In the genomic region with DNA sequence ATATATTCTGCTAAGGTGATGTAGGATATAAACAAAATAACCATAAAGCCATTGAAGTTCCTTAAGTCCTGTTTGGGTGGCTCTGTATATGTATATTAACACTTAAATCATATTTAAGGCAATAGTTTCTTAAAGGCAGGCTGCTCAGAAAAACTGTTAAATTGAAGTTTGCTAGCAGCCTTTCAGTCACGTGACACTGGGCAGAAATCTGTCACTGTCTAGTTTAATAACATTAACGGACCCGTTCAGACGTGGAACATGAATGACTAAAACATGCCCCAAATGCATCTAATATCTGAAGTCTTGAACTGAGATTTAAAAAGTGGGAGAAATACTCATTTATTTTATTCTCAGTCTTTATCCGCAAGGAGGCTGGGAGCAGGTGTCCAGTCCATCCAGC, we compare ENCODE assay signal across 16 cellular contexts. TPM values are rescaled to one million over a fixed set of nuclear protein-coding genes. Genes with fewer than 3 reads are reported as not detected.
DNase-seq lines count a peak whose midpoint lies in the region; ATAC-seq and TF ChIP-seq lines count a peak whose summit lies in the region.
"Had no signal": no experiment of that assay in that cellular context is flagged by ENCODE, and none has a peak within 500 bp of the region (broad histone marks: within the 10 kb centered on the region; RNA-seq: fewer than 3 reads in every experiment).

No MANE protein-coding gene starts in this region.

- peak overlapping the region; percentile 15 to 100 for H3K4me3 Mint-ChIP-seq in activated T-cell treated with anti-CD3 and anti-CD28 coated beads, Interleukin-2, amount 50 U/mL, for 72 hours
- no peak overlapping the region for H3K4me3 Mint-ChIP-seq in activated T-cell treated with anti-CD3 and anti-CD28 coated beads, Interleukin-2, amount 50 U/mL, for 4 hours
- H3K4me3 Mint-ChIP-seq in progenitor cell of endocrine pancreas (ENCODE audit: low read depth): peak overlapping the region; percentile 93

- 51 to 52% methylated on average over 5 of the region's 5 CpGs for WGBS in GM23248 (ENCODE audit: low coverage in 1 of 2, low lambda C conversion rate in 2 of 2, missing lambda C conversion rate in 2 of 2), 2 experiments

- H3K9ac ChIP-seq in GM23248 (peak overlapping the region; percentile 96; the same call in 1 of the 2 replicates), endocrine pancreas (ENCODE audit: control insufficient read depth, insufficient read depth, low read length) (no peak overlapping the region)

- no peak for ATAC-seq in activated T-cell treated with anti-CD3 and anti-CD28 coated beads, Interleukin-2, amount 50 U/mL, for 72 hours (replicated peaks in 1 of 2)
- no peak for ATAC-seq in activated T-cell treated with anti-CD3 and anti-CD28 coated beads, Interleukin-2, amount 50 U/mL, for 4 hours
- ATAC-seq in GM21825 (IDR thresholded peaks at IDR 0.05; ENCODE audit: unreplicated experiment): no peak
- no peak for ATAC-seq in stimulated activated naive CD8-positive, alpha-beta T cell treated with anti-CD3 and anti-CD28 coated beads, Interleukin-15, Interleukin-2, amounts not matched to agents 100 U/mL and 50 U/mL, for 24 hours

- peaks cover 36% of the 10 kb centered on the region for H3K36me3 ChIP-seq in GM23248 (ENCODE audit: low read depth)
- H3K36me3 ChIP-seq in endocrine pancreas (ENCODE audit: control insufficient read depth, insufficient read depth, low read length): peaks cover under 1% of the 10 kb centered on the region

- peak overlapping the region; percentile 95 for H3K4me3 ChIP-seq in GM23248
- peak overlapping the region; percentile 99 for H3K4me3 ChIP-seq in endocrine pancreas (ENCODE audit: control insufficient read depth, insufficient read depth, low read length)
- H3K4me3 ChIP-seq: tibial nerve had no signal

- H3K9me3 ChIP-seq in GM23248 (ENCODE audit: low read depth) (no peaks in the 10 kb centered on the region), endocrine pancreas (ENCODE audit: control insufficient read depth, low read length) (no peaks in the 10 kb centered on the region)
- H3K9me3 ChIP-seq: tibial nerve had no signal

- H3K27me3 Mint-ChIP-seq in activated T-cell treated with anti-CD3 and anti-CD28 coated beads, Interleukin-2, amount 50 U/mL, for 72 hours (ENCODE audit: low read depth): no peaks in the 10 kb centered on the region
- no peaks in the 10 kb centered on the region for H3K27me3 Mint-ChIP-seq in activated T-cell treated with anti-CD3 and anti-CD28 coated beads, Interleukin-2, amount 50 U/mL, for 4 hours (ENCODE audit: low read depth)
- H3K27me3 Mint-ChIP-seq in progenitor cell of endocrine pancreas: no peaks in the 10 kb centered on the region

- H3F3A ChIP-seq in GM23248 (ENCODE audit: insufficient read depth): peaks cover 44% of the 10 kb centered on the region

- H3K36me3 Mint-ChIP-seq in activated T-cell treated with anti-CD3 and anti-CD28 coated beads, Interleukin-2, amount 50 U/mL, for 72 hours (ENCODE audit: insufficient read depth in 2 of 2): peaks cover 7 to 25% of the 10 kb centered on the region in 2 donors
- H3K36me3 Mint-ChIP-seq in activated T-cell treated with anti-CD3 and anti-CD28 coated beads, Interleukin-2, amount 50 U/mL, for 4 hours (ENCODE audit: insufficient read depth): peaks cover 16% of the 10 kb centered on the region
- H3K36me3 Mint-ChIP-seq in progenitor cell of endocrine pancreas (ENCODE audit: insufficient read depth): peaks cover 12% of the 10 kb centered on the region

- no peak overlapping the region for H2AFZ ChIP-seq in GM23248

- no peak for DNase-seq in activated T-cell treated with anti-CD3 and anti-CD28 coated beads, Interleukin-2, amount 50 U/mL, for 72 hours
- no peak for DNase-seq in activated T-cell treated with anti-CD3 and anti-CD28 coated beads, Interleukin-2, amount 50 U/mL, for 4 hours
- DNase-seq in GM23248 (no peak), progenitor cell of endocrine pancreas (ENCODE audit: low spot score, unreplicated experiment) (no peak), DMS79 (lab: John Stamatoyannopoulos, UW) (no peak)
- DNase-seq in stimulated activated naive CD8-positive, alpha-beta T cell treated with anti-CD3 and anti-CD28 coated beads, Interleukin-15, Interleukin-2, amounts not matched to agents 100 U/mL and 50 U/mL, for 24 hours: no peak
- DNase-seq: activated CD4-positive, CD25-positive, alpha-beta regulatory T cell treated with anti-CD3 and anti-CD28 coated beads, Interleukin-2, amount 50 U/mL, for 72 hours; activated naive CD4-positive, alpha-beta T cell treated with Interleukin-2 at 50 U/mL for 16 hours; effector CD4-positive, alpha-beta T cell; IMR-90; NCI-H1092 treated with DMSO at 0.1 percent for 48 hours; NCI-H2171 treated with DMSO at 0.1 percent for 48 hours; nephron progenitor cell had no signal

- no peak overlapping the region for H3K27ac Mint-ChIP-seq in activated T-cell treated with anti-CD3 and anti-CD28 coated beads, Interleukin-2, amount 50 U/mL, for 72 hours
- peak overlapping the region; percentile 67 for H3K27ac Mint-ChIP-seq in progenitor cell of endocrine pancreas
- H3K27ac Mint-ChIP-seq: nephron progenitor cell had no signal

- H3K79me2 ChIP-seq in GM23248 (ENCODE audit: insufficient read depth): peaks cover 88% of the 10 kb centered on the region

- in situ Hi-C loops in GM23248 (cut with MboI): no loop called here

- H3K4me1 ChIP-seq in GM23248 (ENCODE audit: insufficient read depth): peaks cover 32% of the 10 kb centered on the region
- H3K4me1 ChIP-seq in endocrine pancreas (ENCODE audit: control insufficient read depth, insufficient read depth, low read length): peaks cover 11% of the 10 kb centered on the region

- no peaks in the 10 kb centered on the region for H3K9me2 ChIP-seq in GM23248 (ENCODE audit: insufficient read depth)

- H3K9me3 Mint-ChIP-seq in activated T-cell treated with anti-CD3 and anti-CD28 coated beads, Interleukin-2, amount 50 U/mL, for 72 hours: no peaks in the 10 kb centered on the region
- no peaks in the 10 kb centered on the region for H3K9me3 Mint-ChIP-seq in activated T-cell treated with anti-CD3 and anti-CD28 coated beads, Interleukin-2, amount 50 U/mL, for 4 hours
- H3K9me3 Mint-ChIP-seq in progenitor cell of endocrine pancreas (ENCODE audit: low read depth): no peaks in the 10 kb centered on the region

- TF ChIP-seq CTCF in progenitor cell of endocrine pancreas (IDR thresholded peaks at IDR 0.05; ENCODE audit: unreplicated experiment): no peak

- peaks cover 45% of the 10 kb centered on the region for H3K4me1 Mint-ChIP-seq in activated T-cell treated with anti-CD3 and anti-CD28 coated beads, Interleukin-2, amount 50 U/mL, for 72 hours (ENCODE audit: low read depth)
- peaks cover 52% of the 10 kb centered on the region for H3K4me1 Mint-ChIP-seq in activated T-cell treated with anti-CD3 and anti-CD28 coated beads, Interleukin-2, amount 50 U/mL, for 4 hours (ENCODE audit: low read depth)
- H3K4me1 Mint-ChIP-seq in progenitor cell of endocrine pancreas (ENCODE audit: low read depth): peaks cover 26% of the 10 kb centered on the region

- peaks cover 22% of the 10 kb centered on the region for H4K20me1 ChIP-seq in GM23248 (ENCODE audit: insufficient read depth)

- H3K4me2 ChIP-seq in GM23248 (ENCODE audit: unreplicated experiment): peak overlapping the region; percentile 98

- no peaks in the 10 kb centered on the region for H3K27me3 ChIP-seq in GM23248 (replicated peaks; ENCODE audit: insufficient read depth)
- no peaks in the 10 kb centered on the region for H3K27me3 ChIP-seq in endocrine pancreas (ENCODE audit: control insufficient read depth, insufficient read depth, low read length)
- H3K27me3 ChIP-seq: tibial nerve had no signal

- H3K27ac ChIP-seq in GM23248: no peak overlapping the region
- H3K27ac ChIP-seq: tibial nerve had no signal

RNA-seq across cellular contexts. Expression of a gene that starts 3.3 kb away (rescaled TPM):
- total RNA-seq in activated T-cell treated with anti-CD3 and anti-CD28 coated beads, Interleukin-2, amount 50 U/mL, for 72 hours: 1 to 10 TPM; 2.3 to 2.9 TPM
- total RNA-seq in activated T-cell treated with anti-CD3 and anti-CD28 coated beads, Interleukin-2, amount 50 U/mL, for 4 hours: under 1 TPM in 1 of 3 donors, not detected in 2; 0.46 TPM
- not detected in 2 replicates for total RNA-seq in GM23248 (2014; rRNA removed; shearing (Covaris generic))
- 0.68 and 1.0 TPM in 2 replicates for polyA plus RNA-seq in GM23248 (2016; fragmentation: Nextera tagmentation; extraction: Ambion mirVana)
- 1.9 and 2.5 TPM in 2 replicates for total RNA-seq in progenitor cell of endocrine pancreas

RNA-seq across cellular contexts. Expression of a gene that starts 3.5 kb away (rescaled TPM):
- 100 to 1,000 TPM in 1 of 2 donors, 10 to 100 TPM in 1; 88.5 to 101 TPM for total RNA-seq in activated T-cell treated with anti-CD3 and anti-CD28 coated beads, Interleukin-2, amount 50 U/mL, for 72 hours
- 100 to 1,000 TPM; 102 to 112 (median 105) TPM for total RNA-seq in activated T-cell treated with anti-CD3 and anti-CD28 coated beads, Interleukin-2, amount 50 U/mL, for 4 hours
- 34.7 and 38.9 TPM in 2 replicates for total RNA-seq in GM23248 (2014; rRNA removed; shearing (Covaris generic))
- polyA plus RNA-seq in GM23248 (2016; fragmentation: Nextera tagmentation; extraction: Ambion mirVana): 400 and 422 TPM in 2 replicates
- 189 and 210 TPM in 2 replicates for total RNA-seq in progenitor cell of endocrine pancreas

RNA-seq across cellular contexts. Expression of a gene that starts 23.8 kb away (rescaled TPM):
- 10 to 100 TPM; 56.7 to 68.2 TPM for total RNA-seq in activated T-cell treated with anti-CD3 and anti-CD28 coated beads, Interleukin-2, amount 50 U/mL, for 72 hours
- 10 to 100 TPM; 88.2 to 96.1 (median 92.9) TPM for total RNA-seq in activated T-cell treated with anti-CD3 and anti-CD28 coated beads, Interleukin-2, amount 50 U/mL, for 4 hours
- 18.8 and 33.0 TPM in 2 replicates for total RNA-seq in GM23248 (2014; rRNA removed; shearing (Covaris generic))
- polyA plus RNA-seq in GM23248 (2016; fragmentation: Nextera tagmentation; extraction: Ambion mirVana): 29.6 and 32.6 TPM in 2 replicates
- 40.5 and 42.6 TPM in 2 replicates for total RNA-seq in progenitor cell of endocrine pancreas
